Comparison of ENCODE assay signal across 1 cellular context in genomic region chr20:15656124-15656523, GRCh38.
TF ChIP-seq lines count a peak whose summit lies in the region.

No MANE protein-coding gene starts in this region.

TF ChIP-seq in endothelial cell of umbilical vein, 7 proteins besides CTCF, POLR2A, EP300 and RAD21:
- TF ChIP-seq GATA2 (IDR thresholded peaks at IDR 0.05; ENCODE audit: insufficient read depth, insufficient read length, low read depth, low read length) (no peak), JUN (IDR thresholded peaks at IDR 0.05; ENCODE audit: borderline replicate concordance, insufficient read depth, insufficient read length, low read depth) (no peak), MYC (IDR thresholded peaks at IDR 0.05; ENCODE audit: low read depth, low read length) (no peak), FOS (IDR thresholded peaks at IDR 0.05; ENCODE audit: borderline replicate concordance, insufficient read depth, low read length) (no peak)
